26 cellular contexts compared by ENCODE assay signal in the genomic region with DNA sequence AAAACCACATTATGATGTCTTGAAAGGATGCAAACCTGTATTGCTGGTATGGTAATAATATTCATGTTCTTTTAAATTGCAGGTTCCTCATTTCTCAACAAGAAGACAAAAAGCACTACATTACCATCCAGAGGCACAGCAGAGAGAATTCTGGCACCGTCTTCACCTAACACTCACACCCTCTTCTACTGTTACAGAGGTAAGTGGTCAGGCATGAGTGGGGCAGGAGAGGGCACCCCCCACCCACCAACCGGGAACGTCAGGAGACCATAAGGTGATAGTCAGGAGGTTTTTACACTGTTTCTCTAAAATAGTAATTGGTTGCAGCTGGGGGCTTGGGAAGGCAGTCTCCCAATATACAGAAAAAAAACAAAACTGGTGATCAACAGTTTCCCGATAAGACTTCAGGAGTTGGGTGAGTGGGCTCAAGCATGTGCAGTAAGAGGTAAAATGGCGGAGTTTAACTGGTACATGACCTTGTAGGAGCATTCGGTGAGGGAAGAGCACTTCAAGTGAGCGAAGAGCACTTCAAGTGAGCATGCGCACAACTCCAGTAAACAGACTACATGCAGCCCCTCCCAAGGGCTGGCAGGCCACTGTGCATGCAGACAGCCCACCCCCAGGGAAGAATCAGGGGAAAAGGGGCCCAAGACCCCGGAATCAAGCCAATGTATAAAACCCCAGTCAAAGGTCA.
DNase-seq lines count a peak whose midpoint lies in the region; ATAC-seq and TF ChIP-seq lines count a peak whose summit lies in the region.
"Had no signal": no experiment of that assay in that cellular context is flagged by ENCODE, and none has a peak within 500 bp of the region (broad histone marks: within the 10 kb centered on the region; RNA-seq: fewer than 3 reads in every experiment).

No MANE protein-coding gene starts in this region.

- POLR2A ChIA-PET in MCF 10A (lab: Yijun Ruan, JAX) = interaction anchor here (0.6 to 2.2 kb wide), 3 partner anchors 66 to 297 kb away, joined by 3 to 11 read pairs (median 3); no protein-coding TSS in a partner anchor

- H3K4me1 ChIP-seq in breast epithelium (no peaks in the 10 kb centered on the region), left lung (no peaks in the 10 kb centered on the region)
- H3K4me1 ChIP-seq: uterus had no signal

- no peaks in the 10 kb centered on the region for H3K36me3 Mint-ChIP-seq in MCF 10A (ENCODE audit: insufficient read depth, unreplicated experiment)
- H3K36me3 Mint-ChIP-seq: activated CD4-positive, alpha-beta memory T cell treated with anti-CD3 and anti-CD28 coated beads for 36 hours; activated naive CD8-positive, alpha-beta T cell had no signal

- ATAC-seq in left lung = peak; percentile 76
- ATAC-seq in GM19351 (IDR thresholded peaks at IDR 0.05; ENCODE audit: unreplicated experiment) = no peak
- ATAC-seq in GM19023 (IDR thresholded peaks at IDR 0.05; ENCODE audit: unreplicated experiment) = no peak

- H3K36me3 ChIP-seq in breast epithelium (no peaks in the 10 kb centered on the region), left lung (no peaks in the 10 kb centered on the region)
- H3K36me3 ChIP-seq: BE2C, uterus had no signal

- BruUV-seq in MCF 10A (replicated peaks; lab: Mats Ljungman, UMichigan) = no TSS peak

- no peak for DNase-seq in MCF 10A (ENCODE audit: unreplicated experiment)
- DNase-seq in breast epithelium (ENCODE audit: low spot score in 2 of 2) = no peak
- peak; percentile 39 for DNase-seq in OCI-M1 (lab: John Stamatoyannopoulos, UW)
- DNase-seq in left lung = no peak
- no peak for DNase-seq in epidermal melanocyte (ENCODE audit: insufficient read length, low spot score)
- no peak for DNase-seq in H4 (ENCODE audit: low spot score)
- DNase-seq: activated CD4-positive, alpha-beta memory T cell treated with anti-CD3 and anti-CD28 coated beads for 36 hours; activated CD4-positive, CD25-positive, alpha-beta regulatory T cell; activated CD8-positive, alpha-beta memory T cell treated with anti-CD3 and anti-CD28 coated beads, Interleukin-2, amount 50 U/mL, for 48 hours; aorta; BE2C; islet precursor cell; mammary epithelial cell; NCI-H1436 treated with DMSO at 0.1 percent for 48 hours; NCI-H2171 treated with DMSO at 0.1 percent for 48 hours; NCI-H69; nucleus accumbens; stimulated activated CD4-positive, alpha-beta T cell treated with anti-CD3 and anti-CD28 coated beads, Interleukin-1b, Interleukin-23, amount 100 ng/mL, for 48 hours; T-helper 9 cell; uterus had no signal

- intact Hi-C loops in MCF 10A (cut with micrococcal nuclease) = loop anchor here (5.0 to 10.0 kb wide), 3 partner anchors 290 to 702 kb away; no protein-coding TSS in a partner anchor
- intact Hi-C loops in breast epithelium (cut with DNase I; ENCODE audit: low total_unique reads) = no loop called here
- intact Hi-C loops in left lung (cut with DNase I) = loop anchor here in 1 of 2 donors (5.0 kb wide), 1 partner anchor 190 kb away; no protein-coding TSS in a partner anchor

- H3K4me3 Mint-ChIP-seq in MCF 10A (ENCODE audit: unreplicated experiment) = no peak overlapping the region
- H3K4me3 Mint-ChIP-seq: activated CD4-positive, alpha-beta memory T cell treated with anti-CD3 and anti-CD28 coated beads for 36 hours; activated naive CD8-positive, alpha-beta T cell; dendritic cell treated with granulocyte-macrophage colony-stimulating factor and Interleukin-4, amounts not matched to agents 40 ng/mL and 50 ng/mL, for 4 days had no signal

- CTCF ChIA-PET in MCF 10A (lab: Yijun Ruan, JAX) = interaction anchor here (0.7 to 8.2 kb wide), 17 partner anchors 8 to 662 kb away, joined by 3 to 137 read pairs (median 5); no protein-coding TSS in a partner anchor

- TF ChIP-seq CTCF in MCF 10A (IDR thresholded peaks at IDR 0.05; ENCODE audit: unreplicated experiment) (no peak), breast epithelium (IDR thresholded peaks at IDR 0.05) (no peak), left lung (IDR thresholded peaks at IDR 0.05) (no peak)

- TF ChIP-seq POLR2A in breast epithelium (IDR thresholded peaks at IDR 0.05) = no peak

- H3K9me3 ChIP-seq in breast epithelium (no peaks in the 10 kb centered on the region), left lung (no peaks in the 10 kb centered on the region)
- H3K9me3 ChIP-seq: BE2C, MG63, uterus had no signal

- H3K27ac Mint-ChIP-seq in MCF 10A (ENCODE audit: low read depth, unreplicated experiment) = peak overlapping the region; percentile 61
- H3K27ac Mint-ChIP-seq: activated CD4-positive, alpha-beta memory T cell treated with anti-CD3 and anti-CD28 coated beads for 36 hours; activated naive CD8-positive, alpha-beta T cell; dendritic cell treated with granulocyte-macrophage colony-stimulating factor and Interleukin-4, amounts not matched to agents 40 ng/mL and 50 ng/mL, for 4 days had no signal

- H3K4me1 Mint-ChIP-seq in MCF 10A (ENCODE audit: insufficient read depth, unreplicated experiment) = peaks cover 6% of the 10 kb centered on the region

- no peaks in the 10 kb centered on the region for H3K27me3 Mint-ChIP-seq in MCF 10A (ENCODE audit: insufficient read depth, unreplicated experiment)

- H3K4me3 ChIP-seq in breast epithelium (no peak overlapping the region), left lung (no peak overlapping the region)
- H3K4me3 ChIP-seq: MG63, skin epidermis, uterus had no signal

- H3K27ac ChIP-seq in breast epithelium (no peak overlapping the region), left lung (no peak overlapping the region)
- H3K27ac ChIP-seq: skin epidermis, uterus had no signal

- no peaks in the 10 kb centered on the region for H3K9me3 Mint-ChIP-seq in MCF 10A (ENCODE audit: unreplicated experiment)
- H3K9me3 Mint-ChIP-seq: activated CD4-positive, alpha-beta memory T cell treated with anti-CD3 and anti-CD28 coated beads for 36 hours; dendritic cell treated with granulocyte-macrophage colony-stimulating factor and Interleukin-4, amounts not matched to agents 40 ng/mL and 50 ng/mL, for 4 days had no signal

- H3K27me3 ChIP-seq in breast epithelium = no peaks in the 10 kb centered on the region
- no peaks in the 10 kb centered on the region for H3K27me3 ChIP-seq in left lung
- H3K27me3 ChIP-seq: BE2C, MG63, uterus had no signal
